ENCODE assay signal across 26 cellular contexts in genomic region chr4:149723065-149723464, GRCh38.
"Had no signal": no experiment of that assay in that cellular context is flagged by ENCODE, and none has a peak within 500 bp of the region (broad histone marks: within the 10 kb centered on the region; RNA-seq: fewer than 3 reads in every experiment).

No MANE protein-coding gene starts in this region.

- H3K4me1 ChIP-seq: adrenal gland, ascending aorta, left lung, tibial artery had no signal

- H3K36me3 ChIP-seq: adrenal gland, ascending aorta, left lung, tibial artery had no signal

- H3K4me3 ChIP-seq: adrenal gland, ascending aorta, left lung, lung, tibial artery had no signal

- H3K27ac ChIP-seq: adrenal gland, ascending aorta, left lung, tibial artery had no signal

- H3K9me3 Mint-ChIP-seq: neural crest cell; stimulated activated naive CD8-positive, alpha-beta T cell treated with anti-CD3 and anti-CD28 coated beads, Interleukin-15, amount 100 ng/mL, for 72 hours; WTC11 had no signal

- H3K9me3 ChIP-seq: adrenal gland, ascending aorta, left lung, tibial artery had no signal

- ATAC-seq: esophagus mucosa; left lung; naive thymus-derived CD4-positive, alpha-beta T cell; sciatic nerve; stimulated activated effector memory CD8-positive, alpha-beta T cell treated with anti-CD3 and anti-CD28 coated beads, Interleukin-12 subunit alpha, Interleukin-12 subunit beta, amount 100 ng/mL, for 72 hours; stimulated activated naive CD8-positive, alpha-beta T cell treated with anti-CD3 and anti-CD28 coated beads, Interleukin-15, amount 100 ng/mL, for 72 hours; WTC11 had no signal

- DNase-seq: activated gamma-delta T cell treated with Interleukin-2 at 50 U/mL for 16 hours; activated T-cell treated with anti-CD3 and anti-CD28 coated beads, Interleukin-2, amount 50 U/mL, for 1 hour; adrenal gland; central memory CD4-positive, alpha-beta T cell; dermis blood vessel endothelial cell; effector memory CD4-positive, alpha-beta T cell; foreskin melanocyte; glutamatergic neuron; hippocampal formation; kidney glomerular epithelial cell; left lung; naive thymus-derived CD4-positive, alpha-beta T cell; occipital lobe; posterior cingulate gyrus; small intestine; stimulated activated CD4-positive, alpha-beta T cell treated with anti-CD3 and anti-CD28 coated beads, Interleukin-2, amount 100 ng/mL, for 24 hours; stimulated activated naive CD8-positive, alpha-beta T cell treated with anti-CD3 and anti-CD28 coated beads, Interleukin-15, amount 100 ng/mL, for 72 hours; tibial artery had no signal

- H3K36me3 Mint-ChIP-seq: activated naive CD8-positive, alpha-beta T cell; naive thymus-derived CD4-positive, alpha-beta T cell; stimulated activated effector memory CD8-positive, alpha-beta T cell treated with anti-CD3 and anti-CD28 coated beads, Interleukin-12 subunit alpha, Interleukin-12 subunit beta, amount 100 ng/mL, for 72 hours; WTC11 had no signal

- H3K27ac Mint-ChIP-seq: activated naive CD8-positive, alpha-beta T cell; naive thymus-derived CD4-positive, alpha-beta T cell; stimulated activated effector memory CD8-positive, alpha-beta T cell treated with anti-CD3 and anti-CD28 coated beads, Interleukin-12 subunit alpha, Interleukin-12 subunit beta, amount 100 ng/mL, for 72 hours; stimulated activated naive CD8-positive, alpha-beta T cell treated with anti-CD3 and anti-CD28 coated beads, Interleukin-15, amount 100 ng/mL, for 72 hours; WTC11 had no signal

- H3K27me3 ChIP-seq: adrenal gland, ascending aorta, left lung, tibial artery had no signal
